ENCODE assay signal across 22 cellular contexts in the genomic region with DNA sequence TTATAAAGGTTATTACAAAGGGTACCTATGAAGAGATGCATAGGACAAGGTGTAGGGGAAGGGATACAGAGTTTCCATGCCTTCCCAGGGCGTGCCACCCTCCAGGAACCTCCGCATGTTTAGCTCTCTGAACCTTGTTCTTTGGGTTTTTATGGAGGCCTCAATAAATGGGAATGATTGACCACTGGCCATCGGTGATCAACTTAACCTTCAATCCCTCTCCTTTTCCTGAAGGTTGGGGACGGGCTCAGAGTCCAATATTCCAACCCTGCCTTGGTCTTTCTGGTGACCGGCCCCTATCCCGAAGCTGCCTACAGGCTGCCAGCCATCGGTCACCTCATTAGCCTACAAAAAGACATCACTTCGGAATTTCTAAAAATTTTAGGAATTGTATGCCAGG. TPM values are rescaled to one million over a fixed set of nuclear protein-coding genes. Genes with fewer than 3 reads are reported as not detected.
DNase-seq lines count a peak whose midpoint lies in the region; ATAC-seq, FAIRE-seq and TF ChIP-seq lines count a peak whose summit lies in the region.
"Had no signal": no experiment of that assay in that cellular context is flagged by ENCODE, and none has a peak within 500 bp of the region (broad histone marks: within the 10 kb centered on the region; RNA-seq: fewer than 3 reads in every experiment).

No MANE protein-coding gene starts in this region.

- H3K9me3 ChIP-seq in Loucy (ENCODE audit: insufficient read depth, low read depth, low read length) (0 out of 2 replicates have a peak, but pooled peaks cover 3% of the 10 kb centered on the region), mucosa of descending colon (no peaks in the 10 kb centered on the region), small intestine (ENCODE audit: control insufficient read depth, low read depth) (no peaks in the 10 kb centered on the region)
- H3K9me3 ChIP-seq: BE2C had no signal

- H3K4me3 Mint-ChIP-seq in effector memory CD8-positive, alpha-beta T cell = peak overlapping the region; percentile 7 to 40
- H3K4me3 Mint-ChIP-seq: CD4-positive, CD25-positive, alpha-beta regulatory T cell; HFFc6 had no signal

- H3K4me3 ChIP-seq in Loucy (ENCODE audit: low read length, poor library complexity, severe bottlenecking) = peak overlapping the region; percentile 45
- H3K4me3 ChIP-seq in mucosa of descending colon = no peak overlapping the region
- H3K4me3 ChIP-seq in small intestine (ENCODE audit: low read depth in 1 of 2, low read length in 2 of 2) = no peak overlapping the region

- peaks cover 14% of the 10 kb centered on the region; the same call in 1 of the 2 replicates for H3F3A ChIP-seq in Loucy (ENCODE audit: low read depth)

- WGBS in small intestine, 3 donors = 48 to 79% (median 49%) methylated on average over 8 of the region's 8 CpGs

- H3K4me1 ChIP-seq in Loucy (ENCODE audit: insufficient read depth, low read length, poor library complexity, severe bottlenecking) (peaks cover 64% of the 10 kb centered on the region), mucosa of descending colon (ENCODE audit: low read depth) (peaks cover 9% of the 10 kb centered on the region), small intestine (ENCODE audit: control insufficient read depth in 2 of 2, insufficient read depth in 1 of 2, low read depth in 1 of 2, low read length in 1 of 2) (no peaks in the 10 kb centered on the region), foreskin keratinocyte (no peaks in the 10 kb centered on the region)
- H3K4me1 ChIP-seq: BE2C had no signal

- H3K4me2 ChIP-seq in Loucy (ENCODE audit: low read depth, low read length, poor library complexity, severe bottlenecking) = peak overlapping the region; percentile 41

- no peaks in the 10 kb centered on the region for H3K9me2 ChIP-seq in Loucy (replicated peaks; ENCODE audit: low read depth, low read length)

- no peak for ATAC-seq in effector memory CD8-positive, alpha-beta T cell (replicated peaks)
- ATAC-seq in mucosa of descending colon = peak; percentile 62
- ATAC-seq in left cardiac atrium = no peak
- no peak for ATAC-seq in foreskin keratinocyte
- ATAC-seq in Right ventricle myocardium inferior = no peak
- ATAC-seq in GM21717 (IDR thresholded peaks at IDR 0.05; ENCODE audit: unreplicated experiment) = no peak
- ATAC-seq: HCT116 had no signal

- H3K27ac ChIP-seq in small intestine (ENCODE audit: low read depth in 1 of 2, low read length in 1 of 2) = peak overlapping the region in 1 of 2 donors; percentile 58
- H3K27ac ChIP-seq in foreskin keratinocyte = no peak overlapping the region
- H3K27ac ChIP-seq: HL-60 had no signal

- no peaks in the 10 kb centered on the region for H3K9me3 Mint-ChIP-seq in effector memory CD8-positive, alpha-beta T cell
- H3K9me3 Mint-ChIP-seq: HFFc6 had no signal

- H2AFZ ChIP-seq in Loucy (ENCODE audit: low read length) = no peak overlapping the region

- intact Hi-C loops in mucosa of descending colon (cut with DNase I, micrococcal nuclease) (no loop called here), left cardiac atrium (cut with DNase I) (no loop called here), Right ventricle myocardium inferior (cut with DNase I) (no loop called here)

- no peaks in the 10 kb centered on the region for H3K27me3 ChIP-seq in Loucy (ENCODE audit: insufficient read depth, low read length, poor library complexity, severe bottlenecking)
- H3K27me3 ChIP-seq in small intestine (ENCODE audit: control insufficient read depth in 2 of 2, insufficient read depth in 2 of 2, low read length in 2 of 2) = no peaks in the 10 kb centered on the region
- H3K27me3 ChIP-seq in foreskin keratinocyte = peaks cover 5% of the 10 kb centered on the region
- H3K27me3 ChIP-seq: BE2C had no signal

- TF ChIP-seq CTCF in Loucy (conservative IDR thresholded peaks at IDR 0.05; ENCODE audit: low read length) (no peak), mucosa of descending colon (IDR thresholded peaks at IDR 0.05) (no peak), foreskin keratinocyte (conservative IDR thresholded peaks at IDR 0.05) (no peak)

- H3K36me3 ChIP-seq in Loucy (ENCODE audit: insufficient read depth, low read length) (peaks cover 10% of the 10 kb centered on the region; the same call in 1 of the 2 replicates), mucosa of descending colon (ENCODE audit: low read depth) (no peaks in the 10 kb centered on the region), small intestine (ENCODE audit: control insufficient read depth in 2 of 2, insufficient read depth in 2 of 2, low read length in 2 of 2) (no peaks in the 10 kb centered on the region)
- H3K36me3 ChIP-seq: BE2C had no signal

- no peaks in the 10 kb centered on the region for H3K27me3 Mint-ChIP-seq in effector memory CD8-positive, alpha-beta T cell

- H3K9ac ChIP-seq in Loucy (ENCODE audit: low read depth, low read length, poor library complexity, severe bottlenecking) = no peak overlapping the region

- H3K36me3 Mint-ChIP-seq in effector memory CD8-positive, alpha-beta T cell (ENCODE audit: insufficient read depth) = peaks cover 29% of the 10 kb centered on the region
- H3K36me3 Mint-ChIP-seq: CD4-positive, CD25-positive, alpha-beta regulatory T cell had no signal

- H4K20me1 ChIP-seq in Loucy (ENCODE audit: insufficient read depth, low read length, poor library complexity, severe bottlenecking) = peaks cover 9% of the 10 kb centered on the region

- peaks cover 31 to 58% of the 10 kb centered on the region in 2 donors for H3K4me1 Mint-ChIP-seq in effector memory CD8-positive, alpha-beta T cell (ENCODE audit: low read depth in 2 of 2)

- peaks cover 94% of the 10 kb centered on the region for H3K79me2 ChIP-seq in Loucy (ENCODE audit: insufficient read depth, low read length)

- no peak for FAIRE-seq in small intestine (lab: Jason Lieb, UNC)
- FAIRE-seq: A204.1 had no signal

- no peak for DNase-seq in effector memory CD8-positive, alpha-beta T cell
- DNase-seq in mucosa of descending colon (peak in 1 of 3 donors; percentile 25), small intestine (peak; percentile 88), left cardiac atrium (no peak), foreskin keratinocyte (no peak), Right ventricle myocardium inferior (ENCODE audit: missing footprints) (no peak)
- DNase-seq: ACHN; BE2C; C1 segment of cervical spinal cord; Calu3; CD4-positive, CD25-positive, alpha-beta regulatory T cell; DMS79 treated with DMSO at 0.1 percent for 48 hours; GF-D8; GOT3; H7; HFFc6 had no signal

- peak overlapping the region in 1 of 2 donors; percentile 83 for H3K27ac Mint-ChIP-seq in effector memory CD8-positive, alpha-beta T cell
- H3K27ac Mint-ChIP-seq: CD4-positive, CD25-positive, alpha-beta regulatory T cell; HFFc6 had no signal

RNA-seq across cellular contexts. Expression of a gene that starts 11.7 kb away (rescaled TPM):
- total RNA-seq in mucosa of descending colon (1 to 10 TPM in 2 of 3 donors, under 1 TPM in 1; 0.96 to 1.4 (median 1.2) TPM), left cardiac atrium (under 1 TPM; 0.50 to 0.80 TPM), foreskin keratinocyte (not detected in 2 replicates), Right ventricle myocardium inferior (0.70 TPM)
- polyA plus RNA-seq in small intestine (1 to 10 TPM in 1 of 3 donors, under 1 TPM in 2; 0.39 to 3.2 (median 0.67) TPM), foreskin keratinocyte (not detected in 2 replicates)
- total RNA-seq: Calu3, H7, HFFc6, HT1080 had no signal

RNA-seq across cellular contexts. Expression of a gene that starts 34.0 kb away (rescaled TPM):
- total RNA-seq in mucosa of descending colon (100 to 1,000 TPM; 103 to 254 (median 221) TPM), left cardiac atrium (100 to 1,000 TPM; 143 to 389 TPM), foreskin keratinocyte (not detected in 2 replicates), Right ventricle myocardium inferior (9.2 TPM)
- polyA plus RNA-seq in small intestine (100 to 1,000 TPM in 1 of 3 donors, 10 to 100 TPM in 2; 21.6 to 230 (median 39.8) TPM), foreskin keratinocyte (not detected in 2 replicates)
- total RNA-seq: Calu3; CD4-positive, CD25-positive, alpha-beta regulatory T cell; H7; HFFc6; HT1080 had no signal
- polyA plus RNA-seq: CD4-positive, CD25-positive, alpha-beta regulatory T cell had no signal

RNA-seq across cellular contexts. Expression of a gene that starts 55.0 kb away (rescaled TPM):
- total RNA-seq in mucosa of descending colon (1 to 10 TPM; 1.3 to 2.5 (median 2.3) TPM), left cardiac atrium (under 1 TPM; 0.65 to 0.71 TPM), foreskin keratinocyte (not detected in 2 replicates), Right ventricle myocardium inferior (not detected)
- polyA plus RNA-seq in small intestine (1 to 10 TPM in 2 of 3 donors, under 1 TPM in 1; 0.45 to 3.8 (median 1.0) TPM), foreskin keratinocyte (not detected in 2 replicates)
- total RNA-seq: Calu3, HFFc6, HT1080 had no signal

Comparison
In these comparisons a context has a peak if more than half of its experiments do, and no peak if none do; other contexts are left out.
1. RNA of a gene that starts 34.0 kb away (total RNA-seq): 143 to 389 TPM in left cardiac atrium, 103 to 254 TPM in mucosa of descending colon and 9.2 TPM in Right ventricle myocardium inferior (single experiment); not detected in foreskin keratinocyte; every median in the first group is over 10 times any median in the second.